In the genomic region with DNA sequence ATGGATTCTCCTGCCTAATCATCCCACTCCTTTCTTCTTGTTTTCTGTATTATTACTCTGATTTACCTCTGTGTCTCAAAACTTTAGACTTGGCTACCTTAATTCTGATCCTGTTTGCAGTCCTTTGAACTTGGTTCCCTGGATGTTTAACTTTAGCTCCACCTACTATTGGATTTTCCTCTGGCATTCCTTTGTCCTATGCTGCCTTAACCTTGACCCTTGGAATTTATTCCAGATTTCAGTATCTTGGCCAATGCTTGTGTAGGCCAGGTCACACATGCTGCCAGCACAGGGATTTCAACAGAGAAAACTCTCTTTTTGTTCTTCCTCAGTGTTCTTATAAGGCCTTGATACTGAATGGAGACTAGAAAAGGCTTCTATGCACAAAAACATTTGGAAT, we compare ENCODE assay signal across 1 cellular context.
TF ChIP-seq lines count a peak whose summit lies in the region.

No MANE protein-coding gene starts in this region.

TF ChIP-seq in HepG2, 621 proteins besides CTCF, POLR2A, EP300 and RAD21 (continued from another document and continues in another):
- TF ChIP-seq PHF20 (CRISPR knock-in tag; IDR thresholded peaks at IDR 0.05) (no peak), HCFC1 (IDR thresholded peaks at IDR 0.05; ENCODE audit: low read depth, low read length) (no peak), E2F2 (CRISPR knock-in tag; IDR thresholded peaks at IDR 0.05; ENCODE audit: borderline replicate concordance) (no peak), SPEN (CRISPR knock-in tag; IDR thresholded peaks at IDR 0.05; ENCODE audit: low read depth) (no peak), ZNF792 (CRISPR knock-in tag; IDR thresholded peaks at IDR 0.05) (no peak), MYC (CRISPR knock-in tag; IDR thresholded peaks at IDR 0.05; ENCODE audit: borderline replicate concordance) (no peak), ZMYM4 (CRISPR knock-in tag; IDR thresholded peaks at IDR 0.05) (peak; percentile 33; the same call in 1 of the 2 replicates), PHF21A (CRISPR knock-in tag; IDR thresholded peaks at IDR 0.05) (no peak), PHF8 (CRISPR knock-in tag; IDR thresholded peaks at IDR 0.05) (no peak), ZNF20 (CRISPR knock-in tag; IDR thresholded peaks at IDR 0.05) (no peak), TARDBP (CRISPR knock-in tag; IDR thresholded peaks at IDR 0.05) (0 out of 2 replicates have a peak, but pooled peaks have one; percentile 17), MYPOP (CRISPR knock-in tag; IDR thresholded peaks at IDR 0.05) (no peak), TBL1XR1 (IDR thresholded peaks at IDR 0.05; ENCODE audit: borderline replicate concordance, low read length, partially characterized antibody) (no peak), ZNF468 (CRISPR knock-in tag; IDR thresholded peaks at IDR 0.05) (no peak), JDP2 (CRISPR knock-in tag; IDR thresholded peaks at IDR 0.05; ENCODE audit: borderline replicate concordance) (no peak), TAF15 (IDR thresholded peaks at IDR 0.05; ENCODE audit: low read depth, low read length, poor library complexity, severe bottlenecking) (no peak), PHB2 (IDR thresholded peaks at IDR 0.05; ENCODE audit: partially characterized antibody) (no peak), TFAP4 (IDR thresholded peaks at IDR 0.05; ENCODE audit: borderline replicate concordance, low read depth) (no peak), NCOA2 (CRISPR knock-in tag; IDR thresholded peaks at IDR 0.05) (peak; percentile 64), ISX (CRISPR knock-in tag; conservative IDR thresholded peaks at IDR 0.05) (no peak), ATF1 (CRISPR knock-in tag; IDR thresholded peaks at IDR 0.05) (no peak), SCMH1 (CRISPR knock-in tag; IDR thresholded peaks at IDR 0.05; ENCODE audit: borderline replicate concordance) (no peak), TRIM24 (CRISPR knock-in tag; IDR thresholded peaks at IDR 0.05) (0 out of 2 replicates have a peak, but pooled peaks have one; percentile 54), ZNF800 (CRISPR knock-in tag; IDR thresholded peaks at IDR 0.05) (no peak), NR2C2 (CRISPR knock-in tag; IDR thresholded peaks at IDR 0.05; ENCODE audit: borderline replicate concordance) (peak; percentile 55), HDAC1 (CRISPR knock-in tag; IDR thresholded peaks at IDR 0.05) (peak; percentile 41; the same call in 1 of the 2 replicates), ZNF782 (CRISPR knock-in tag; IDR thresholded peaks at IDR 0.05; ENCODE audit: borderline replicate concordance) (no peak), BCL6 (CRISPR knock-in tag; IDR thresholded peaks at IDR 0.05) (peak; percentile 93), HNRNPK (IDR thresholded peaks at IDR 0.05; ENCODE audit: low read depth, low read length, poor library complexity, severe bottlenecking) (no peak), BCLAF1 (IDR thresholded peaks at IDR 0.05) (no peak), ZNF572 (CRISPR knock-in tag; IDR thresholded peaks at IDR 0.05) (no peak), SOX13 (IDR thresholded peaks at IDR 0.05) (peak; percentile 66; the same call in 1 of the 2 replicates), SOX13 (CRISPR knock-in tag; conservative IDR thresholded peaks at IDR 0.05 in 1 of 2, IDR thresholded peaks at IDR 0.05 in 1 of 2) (peak in 1 of 2 experiments; percentile 95; a peak in 2 of 4 replicates), NR2F6 (IDR thresholded peaks at IDR 0.05) (peak; percentile 61), NR2F6 (CRISPR knock-in tag; IDR thresholded peaks at IDR 0.05) (peak; percentile 69), ZNF337 (CRISPR knock-in tag; IDR thresholded peaks at IDR 0.05; ENCODE audit: borderline replicate concordance, low read depth) (no peak), NFYC (CRISPR knock-in tag; IDR thresholded peaks at IDR 0.05) (no peak), REL (CRISPR knock-in tag; conservative IDR thresholded peaks at IDR 0.05) (no peak), DNMT1 (CRISPR knock-in tag; IDR thresholded peaks at IDR 0.05) (no peak), MLLT10 (CRISPR knock-in tag; IDR thresholded peaks at IDR 0.05) (no peak), ZFP36L2 (CRISPR knock-in tag; IDR thresholded peaks at IDR 0.05) (no peak), SIN3B (IDR thresholded peaks at IDR 0.05; ENCODE audit: low read length) (no peak), ZEB1 (IDR thresholded peaks at IDR 0.05; ENCODE audit: insufficient replicate concordance, low read depth) (no peak), HMG20A (CRISPR knock-in tag; IDR thresholded peaks at IDR 0.05; ENCODE audit: borderline replicate concordance) (0 out of 2 replicates have a peak, but pooled peaks have one; percentile 51), ZNF607 (CRISPR knock-in tag; IDR thresholded peaks at IDR 0.05; ENCODE audit: borderline replicate concordance) (no peak), RCOR2 (CRISPR knock-in tag; IDR thresholded peaks at IDR 0.05) (no peak), ONECUT2 (CRISPR knock-in tag; IDR thresholded peaks at IDR 0.05) (peak; percentile 90)
- TF ChIP-seq, protein P1, sequence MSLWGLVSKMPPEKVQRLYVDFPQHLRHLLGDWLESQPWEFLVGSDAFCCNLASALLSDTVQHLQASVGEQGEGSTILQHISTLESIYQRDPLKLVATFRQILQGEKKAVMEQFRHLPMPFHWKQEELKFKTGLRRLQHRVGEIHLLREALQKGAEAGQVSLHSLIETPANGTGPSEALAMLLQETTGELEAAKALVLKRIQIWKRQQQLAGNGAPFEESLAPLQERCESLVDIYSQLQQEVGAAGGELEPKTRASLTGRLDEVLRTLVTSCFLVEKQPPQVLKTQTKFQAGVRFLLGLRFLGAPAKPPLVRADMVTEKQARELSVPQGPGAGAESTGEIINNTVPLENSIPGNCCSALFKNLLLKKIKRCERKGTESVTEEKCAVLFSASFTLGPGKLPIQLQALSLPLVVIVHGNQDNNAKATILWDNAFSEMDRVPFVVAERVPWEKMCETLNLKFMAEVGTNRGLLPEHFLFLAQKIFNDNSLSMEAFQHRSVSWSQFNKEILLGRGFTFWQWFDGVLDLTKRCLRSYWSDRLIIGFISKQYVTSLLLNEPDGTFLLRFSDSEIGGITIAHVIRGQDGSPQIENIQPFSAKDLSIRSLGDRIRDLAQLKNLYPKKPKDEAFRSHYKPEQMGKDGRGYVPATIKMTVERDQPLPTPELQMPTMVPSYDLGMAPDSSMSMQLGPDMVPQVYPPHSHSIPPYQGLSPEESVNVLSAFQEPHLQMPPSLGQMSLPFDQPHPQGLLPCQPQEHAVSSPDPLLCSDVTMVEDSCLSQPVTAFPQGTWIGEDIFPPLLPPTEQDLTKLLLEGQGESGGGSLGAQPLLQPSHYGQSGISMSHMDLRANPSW (CRISPR knock-in tag; IDR thresholded peaks at IDR 0.05; ENCODE audit: borderline replicate concordance): no peak
- TF ChIP-seq, protein P2, sequence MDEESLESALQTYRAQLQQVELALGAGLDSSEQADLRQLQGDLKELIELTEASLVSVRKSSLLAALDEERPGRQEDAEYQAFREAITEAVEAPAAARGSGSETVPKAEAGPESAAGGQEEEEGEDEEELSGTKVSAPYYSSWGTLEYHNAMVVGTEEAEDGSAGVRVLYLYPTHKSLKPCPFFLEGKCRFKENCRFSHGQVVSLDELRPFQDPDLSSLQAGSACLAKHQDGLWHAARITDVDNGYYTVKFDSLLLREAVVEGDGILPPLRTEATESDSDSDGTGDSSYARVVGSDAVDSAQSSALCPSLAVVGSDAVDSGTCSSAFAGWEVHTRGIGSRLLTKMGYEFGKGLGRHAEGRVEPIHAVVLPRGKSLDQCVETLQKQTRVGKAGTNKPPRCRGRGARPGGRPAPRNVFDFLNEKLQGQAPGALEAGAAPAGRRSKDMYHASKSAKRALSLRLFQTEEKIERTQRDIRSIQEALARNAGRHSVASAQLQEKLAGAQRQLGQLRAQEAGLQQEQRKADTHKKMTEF (CRISPR knock-in tag; IDR thresholded peaks at IDR 0.05): peak; percentile 40; the same call in 1 of the 2 replicates
- TF ChIP-seq, protein P3, sequence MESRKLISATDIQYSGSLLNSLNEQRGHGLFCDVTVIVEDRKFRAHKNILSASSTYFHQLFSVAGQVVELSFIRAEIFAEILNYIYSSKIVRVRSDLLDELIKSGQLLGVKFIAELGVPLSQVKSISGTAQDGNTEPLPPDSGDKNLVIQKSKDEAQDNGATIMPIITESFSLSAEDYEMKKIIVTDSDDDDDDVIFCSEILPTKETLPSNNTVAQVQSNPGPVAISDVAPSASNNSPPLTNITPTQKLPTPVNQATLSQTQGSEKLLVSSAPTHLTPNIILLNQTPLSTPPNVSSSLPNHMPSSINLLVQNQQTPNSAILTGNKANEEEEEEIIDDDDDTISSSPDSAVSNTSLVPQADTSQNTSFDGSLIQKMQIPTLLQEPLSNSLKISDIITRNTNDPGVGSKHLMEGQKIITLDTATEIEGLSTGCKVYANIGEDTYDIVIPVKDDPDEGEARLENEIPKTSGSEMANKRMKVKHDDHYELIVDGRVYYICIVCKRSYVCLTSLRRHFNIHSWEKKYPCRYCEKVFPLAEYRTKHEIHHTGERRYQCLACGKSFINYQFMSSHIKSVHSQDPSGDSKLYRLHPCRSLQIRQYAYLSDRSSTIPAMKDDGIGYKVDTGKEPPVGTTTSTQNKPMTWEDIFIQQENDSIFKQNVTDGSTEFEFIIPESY (CRISPR knock-in tag; IDR thresholded peaks at IDR 0.05): no peak
- TF ChIP-seq, protein P4, sequence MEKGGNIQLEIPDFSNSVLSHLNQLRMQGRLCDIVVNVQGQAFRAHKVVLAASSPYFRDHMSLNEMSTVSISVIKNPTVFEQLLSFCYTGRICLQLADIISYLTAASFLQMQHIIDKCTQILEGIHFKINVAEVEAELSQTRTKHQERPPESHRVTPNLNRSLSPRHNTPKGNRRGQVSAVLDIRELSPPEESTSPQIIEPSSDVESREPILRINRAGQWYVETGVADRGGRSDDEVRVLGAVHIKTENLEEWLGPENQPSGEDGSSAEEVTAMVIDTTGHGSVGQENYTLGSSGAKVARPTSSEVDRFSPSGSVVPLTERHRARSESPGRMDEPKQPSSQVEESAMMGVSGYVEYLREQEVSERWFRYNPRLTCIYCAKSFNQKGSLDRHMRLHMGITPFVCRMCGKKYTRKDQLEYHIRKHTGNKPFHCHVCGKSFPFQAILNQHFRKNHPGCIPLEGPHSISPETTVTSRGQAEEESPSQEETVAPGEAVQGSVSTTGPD (CRISPR knock-in tag; IDR thresholded peaks at IDR 0.05): no peak
- TF ChIP-seq, protein P5, sequence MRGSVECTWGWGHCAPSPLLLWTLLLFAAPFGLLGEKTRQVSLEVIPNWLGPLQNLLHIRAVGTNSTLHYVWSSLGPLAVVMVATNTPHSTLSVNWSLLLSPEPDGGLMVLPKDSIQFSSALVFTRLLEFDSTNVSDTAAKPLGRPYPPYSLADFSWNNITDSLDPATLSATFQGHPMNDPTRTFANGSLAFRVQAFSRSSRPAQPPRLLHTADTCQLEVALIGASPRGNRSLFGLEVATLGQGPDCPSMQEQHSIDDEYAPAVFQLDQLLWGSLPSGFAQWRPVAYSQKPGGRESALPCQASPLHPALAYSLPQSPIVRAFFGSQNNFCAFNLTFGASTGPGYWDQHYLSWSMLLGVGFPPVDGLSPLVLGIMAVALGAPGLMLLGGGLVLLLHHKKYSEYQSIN (CRISPR knock-in tag; IDR thresholded peaks at IDR 0.05; ENCODE audit: borderline replicate concordance): no peak
